Comparison of ENCODE assay signal across 16 cellular contexts in genomic region chr3:194160158-194160557, GRCh38. TPM values are rescaled to one million over a fixed set of nuclear protein-coding genes. Genes with fewer than 3 reads are reported as not detected.
A peak's percentile ranks its signal among the peaks of the same experiment; 100 is the strongest.
DNase-seq lines count a peak whose midpoint lies in the region; ATAC-seq and TF ChIP-seq lines count a peak whose summit lies in the region.
"Had no signal": no experiment of that assay in that cellular context is flagged by ENCODE, and none has a peak within 500 bp of the region (broad histone marks: within the 10 kb centered on the region; RNA-seq: fewer than 3 reads in every experiment).

No MANE protein-coding gene starts in this region.

- H3K27ac Mint-ChIP-seq in GM23338 (no peak overlapping the region), nephron progenitor cell (peak overlapping the region; percentile 29)
- no peak overlapping the region for H3K27ac Mint-ChIP-seq in stimulated activated naive CD8-positive, alpha-beta T cell treated with anti-CD3 and anti-CD28 coated beads, Interleukin-15, amount 100 ng/mL, for 72 hours
- H3K27ac Mint-ChIP-seq: CD14-positive monocyte had no signal

- no peak for TF ChIP-seq POLR2A in thyroid gland (IDR thresholded peaks at IDR 0.05)

- WGBS in esophagus, 2 donors: 70 to 86% methylated on average over 4 of the region's 4 CpGs
- WGBS in thyroid gland, 2 donors: 61 to 67% methylated on average over 4 of the region's 4 CpGs

- H3K36me3 Mint-ChIP-seq in GM23338 (ENCODE audit: low read depth) (no peaks in the 10 kb centered on the region), nephron progenitor cell (ENCODE audit: low read depth) (peaks cover 1% of the 10 kb centered on the region)
- H3K36me3 Mint-ChIP-seq: CD14-positive monocyte had no signal

- H3K9me3 ChIP-seq in esophagus (ENCODE audit: control insufficient read depth in 2 of 2, insufficient read depth in 1 of 2, low read depth in 1 of 2, low read length in 1 of 2): no peaks in the 10 kb centered on the region
- no peaks in the 10 kb centered on the region for H3K9me3 ChIP-seq in thyroid gland
- H3K9me3 ChIP-seq: A549 had no signal

- TF ChIP-seq CTCF in GM23338 (conservative IDR thresholded peaks at IDR 0.05; ENCODE audit: low read depth in 2 of 2) (no peak), nephron progenitor cell (IDR thresholded peaks at IDR 0.05) (no peak), thyroid gland (IDR thresholded peaks at IDR 0.05) (no peak)

- no peaks in the 10 kb centered on the region for H4K20me1 ChIP-seq in GM23338 (replicated peaks; ENCODE audit: insufficient read depth)

- H3K27me3 ChIP-seq in GM23338 (ENCODE audit: insufficient read depth): no peaks in the 10 kb centered on the region
- H3K27me3 ChIP-seq in esophagus (ENCODE audit: control insufficient read depth in 1 of 2, insufficient read depth in 2 of 2, low read length in 2 of 2): no peaks in the 10 kb centered on the region
- no peaks in the 10 kb centered on the region for H3K27me3 ChIP-seq in thyroid gland

- H3K79me2 ChIP-seq in GM23338 (replicated peaks; ENCODE audit: insufficient read depth): no peaks in the 10 kb centered on the region

- H3K4me3 Mint-ChIP-seq in GM23338 (no peak overlapping the region), nephron progenitor cell (peak overlapping the region; percentile 26)
- no peak overlapping the region for H3K4me3 Mint-ChIP-seq in stimulated activated naive CD8-positive, alpha-beta T cell treated with anti-CD3 and anti-CD28 coated beads, Interleukin-15, amount 100 ng/mL, for 72 hours
- H3K4me3 Mint-ChIP-seq: CD14-positive monocyte had no signal

- H3K4me1 Mint-ChIP-seq in GM23338 (peaks cover 29% of the 10 kb centered on the region), nephron progenitor cell (peaks cover 59% of the 10 kb centered on the region)
- H3K4me1 Mint-ChIP-seq in stimulated activated naive CD8-positive, alpha-beta T cell treated with anti-CD3 and anti-CD28 coated beads, Interleukin-15, amount 100 ng/mL, for 72 hours: no peaks in the 10 kb centered on the region

- no peak for ATAC-seq in GM23338
- no peak for ATAC-seq in stimulated activated naive CD8-positive, alpha-beta T cell treated with anti-CD3 and anti-CD28 coated beads, Interleukin-15, amount 100 ng/mL, for 72 hours
- ATAC-seq: A549, HCT116 had no signal

- H3K4me1 ChIP-seq in GM23338 (ENCODE audit: insufficient read depth) (no peaks in the 10 kb centered on the region; the same call in none of the 2 replicates), esophagus (ENCODE audit: control insufficient read depth in 2 of 2, insufficient read depth in 2 of 2, low read length in 1 of 2) (peaks cover 0 to 24% of the 10 kb centered on the region in 2 donors), thyroid gland (peaks cover 41 to 43% of the 10 kb centered on the region in 2 donors)

- H3K4me3 ChIP-seq in GM23338 (no peak overlapping the region), esophagus (ENCODE audit: low read depth in 1 of 2, low read length in 2 of 2) (no peak overlapping the region), thyroid gland (replicated peaks in 1 of 3) (no peak overlapping the region)
- H3K4me3 ChIP-seq: A549 had no signal

- H3K36me3 ChIP-seq in GM23338 (ENCODE audit: insufficient read depth) (no peaks in the 10 kb centered on the region), esophagus (ENCODE audit: control insufficient read depth in 2 of 2, insufficient read depth in 2 of 2, low read length in 1 of 2) (no peaks in the 10 kb centered on the region), thyroid gland (no peaks in the 10 kb centered on the region)

- H3K9me3 Mint-ChIP-seq in GM23338 (no peaks in the 10 kb centered on the region), nephron progenitor cell (peaks cover 2% of the 10 kb centered on the region)
- H3K9me3 Mint-ChIP-seq in stimulated activated naive CD8-positive, alpha-beta T cell treated with anti-CD3 and anti-CD28 coated beads, Interleukin-15, amount 100 ng/mL, for 72 hours: peaks cover 0 to under 1% of the 10 kb centered on the region in 2 donors

- H3K4me2 ChIP-seq in GM23338: no peak overlapping the region
- H3K4me2 ChIP-seq: A549 had no signal

- no peak for DNase-seq in GM23338 (ENCODE audit: low spot score)
- no peak for DNase-seq in nephron progenitor cell
- DNase-seq in thyroid gland: peak; percentile 52 to 61
- no peak for DNase-seq in stimulated activated naive CD8-positive, alpha-beta T cell treated with anti-CD3 and anti-CD28 coated beads, Interleukin-15, amount 100 ng/mL, for 72 hours
- DNase-seq in NK-92 treated with Interleukin-12 subunit alpha and Interleukin-12 subunit beta, amount 100 ng/mL, for 24 hours (lab: John Stamatoyannopoulos, UW): no peak
- no peak for DNase-seq in iPS-NIHi7 (ENCODE audit: extremely low spot score)
- DNase-seq: COR-L47, MV-4-11, NCI-H1417 treated with DMSO at 0.1 percent for 48 hours, NCI-H2029 treated with DMSO at 0.1 percent for 48 hours, NCI-H510A, NCI-H82 had no signal

- H2AFZ ChIP-seq in GM23338: peak overlapping the region; percentile 94; the same call in 1 of the 2 replicates

- intact Hi-C loops in thyroid gland (cut with DNase I): no loop called here

- H3K9me2 ChIP-seq in GM23338 (ENCODE audit: insufficient read depth): no peaks in the 10 kb centered on the region

- no peak overlapping the region for H3K27ac ChIP-seq in GM23338 (ENCODE audit: low read depth)
- peak overlapping the region; percentile 88 to 94 for H3K27ac ChIP-seq in esophagus (ENCODE audit: low read depth in 2 of 2, low read length in 1 of 2)
- H3K27ac ChIP-seq in thyroid gland: peak overlapping the region; percentile 58 to 80 (median 69)

- H3K27me3 Mint-ChIP-seq in GM23338 (ENCODE audit: insufficient read depth, low read depth, poor library complexity) (peaks cover 4% of the 10 kb centered on the region), nephron progenitor cell (ENCODE audit: low read depth, poor library complexity) (peaks cover 23% of the 10 kb centered on the region)
- H3K27me3 Mint-ChIP-seq in stimulated activated naive CD8-positive, alpha-beta T cell treated with anti-CD3 and anti-CD28 coated beads, Interleukin-15, amount 100 ng/mL, for 72 hours: peaks cover 36% of the 10 kb centered on the region

- no peaks in the 10 kb centered on the region for H3F3A ChIP-seq in GM23338 (replicated peaks; ENCODE audit: low read depth)

TF ChIP-seq in GM23338, 12 proteins besides CTCF, POLR2A, EP300 and RAD21 (continues in another document):
- TF ChIP-seq ZNF331 (CRISPR knock-in tag; IDR thresholded peaks at IDR 0.05; ENCODE audit: low read depth): no peak
- TF ChIP-seq CREB1 (CRISPR knock-in tag; IDR thresholded peaks at IDR 0.05; ENCODE audit: low read depth): no peak
- TF ChIP-seq ZNF114 (CRISPR knock-in tag; IDR thresholded peaks at IDR 0.05): no peak
- no peak for TF ChIP-seq STAT1 (IDR thresholded peaks at IDR 0.05; ENCODE audit: unreplicated experiment)
- no peak for TF ChIP-seq EZH2phosphoT487 (IDR thresholded peaks at IDR 0.05; ENCODE audit: unreplicated experiment)
- TF ChIP-seq EZH2 (IDR thresholded peaks at IDR 0.05; ENCODE audit: low read depth, unreplicated experiment): no peak
- TF ChIP-seq JUNB (IDR thresholded peaks at IDR 0.05; ENCODE audit: unreplicated experiment): no peak
- no peak for TF ChIP-seq NANOG (IDR thresholded peaks at IDR 0.05; ENCODE audit: borderline replicate concordance)

RNA-seq across cellular contexts. Expression of gene HES1, which starts 24.2 kb away (rescaled TPM):
- total RNA-seq in GM23338 (2014; rRNA removed; shearing (Covaris generic)): 40.3 and 42.7 TPM in 2 replicates
- polyA plus RNA-seq in GM23338 (2016; fragmentation: Nextera tagmentation; extraction: Ambion mirVana): 59.3 and 60.8 TPM in 2 replicates
- polyA plus RNA-seq in esophagus: 10 to 100 TPM; 68.9 to 78.3 TPM
- 100 to 1,000 TPM; 127 to 193 (median 159) TPM for total RNA-seq in thyroid gland

Comparison
In these comparisons a context has a peak if more than half of its experiments do, and no peak if none do; other contexts are left out.
1. DNase-seq: peak in thyroid gland (2 of 2); none in GM23338 (single experiment), nephron progenitor cell (single experiment), stimulated activated naive CD8-positive, alpha-beta T cell treated with anti-CD3 and anti-CD28 coated beads, Interleukin-15, amount 100 ng/mL, for 72 hours (0 of 2), NK-92 treated with Interleukin-12 subunit alpha and Interleukin-12 subunit beta, amount 100 ng/mL, for 24 hours (single experiment) and iPS-NIHi7 (single experiment).